In the genomic region with DNA sequence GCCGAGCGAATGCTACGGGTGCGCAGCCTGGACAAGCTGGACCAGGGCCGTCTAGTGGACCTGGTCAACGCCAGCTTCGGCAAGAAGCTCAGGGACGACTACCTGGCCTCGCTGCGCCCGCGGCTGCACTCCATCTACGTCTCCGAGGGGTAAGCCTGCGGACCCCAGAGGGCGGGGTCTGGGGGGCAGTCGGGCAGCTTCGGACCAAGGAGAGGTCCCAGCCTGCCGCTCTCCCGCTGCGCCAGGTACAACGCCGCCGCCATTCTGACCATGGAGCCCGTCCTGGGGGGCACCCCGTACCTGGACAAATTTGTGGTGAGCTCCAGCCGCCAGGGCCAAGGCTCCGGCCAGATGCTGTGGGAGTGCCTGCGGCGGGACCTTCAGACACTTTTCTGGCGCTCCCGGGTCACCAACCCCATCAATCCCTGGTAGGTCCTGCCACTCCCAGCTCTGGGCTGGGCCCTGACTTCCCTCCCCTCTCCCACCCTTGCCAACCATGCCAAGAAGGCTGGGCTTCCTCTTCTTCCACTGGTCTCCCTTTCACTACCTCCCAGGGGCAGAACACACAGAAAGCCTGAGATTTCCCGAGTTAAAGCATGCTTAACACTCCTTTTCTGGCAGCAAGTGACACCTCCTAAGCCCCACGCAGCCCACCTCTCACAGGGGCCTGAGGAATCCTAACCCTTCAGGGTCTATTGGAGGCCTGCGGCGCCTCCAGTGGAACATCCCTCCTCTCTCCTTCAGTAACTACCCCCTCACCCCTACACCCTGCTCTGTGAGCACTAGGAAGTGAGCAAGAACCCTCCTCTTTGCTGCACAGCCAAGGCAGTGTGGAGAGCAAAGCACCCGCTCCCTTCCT, we compare ENCODE assay signal across 1 cellular context.
TF ChIP-seq lines count a peak whose summit lies in the region.

No MANE protein-coding gene starts in this region.

TF ChIP-seq in liver, 16 proteins besides CTCF, POLR2A, EP300 and RAD21 (continued from another document):
- TF ChIP-seq YY1 (IDR thresholded peaks at IDR 0.05) = no peak
